In genomic region chr9:4225291-4226119, GRCh38 we compare ENCODE assay signal across 8 cellular contexts.
DNase-seq lines count a peak whose midpoint lies in the region; ATAC-seq and TF ChIP-seq lines count a peak whose summit lies in the region.
"Had no signal": no experiment of that assay in that cellular context is flagged by ENCODE, and none has a peak within 500 bp of the region (broad histone marks: within the 10 kb centered on the region; RNA-seq: fewer than 3 reads in every experiment).

No MANE protein-coding gene starts in this region.

- H3K79me2 ChIP-seq in Karpas-422 (ENCODE audit: low read length) (no peaks in the 10 kb centered on the region), neural progenitor cell (ENCODE audit: low read depth) (peaks cover 92% of the 10 kb centered on the region)

- no peak overlapping the region for H3K27ac Mint-ChIP-seq in neural progenitor cell

- H3K27me3 ChIP-seq in Karpas-422 (ENCODE audit: low read length) (no peaks in the 10 kb centered on the region), neural progenitor cell (no peaks in the 10 kb centered on the region)

- peaks cover 5% of the 10 kb centered on the region for H3K27me3 Mint-ChIP-seq in neural progenitor cell (ENCODE audit: insufficient read depth, low read depth)

- H3K9me3 Mint-ChIP-seq in neural progenitor cell = peaks cover 3% of the 10 kb centered on the region

- H3K4me2 ChIP-seq in Karpas-422 (ENCODE audit: low read depth, low read length, poor library complexity, severe bottlenecking) (no peak overlapping the region), neural progenitor cell (no peak overlapping the region)

- H3K27ac ChIP-seq in Karpas-422 (ENCODE audit: low read length) (no peak overlapping the region), neural progenitor cell (no peak overlapping the region)

- peaks cover 17% of the 10 kb centered on the region for H3K4me1 Mint-ChIP-seq in neural progenitor cell

- H3K9ac ChIP-seq in Karpas-422 (ENCODE audit: low read length) = no peak overlapping the region
- H3K9ac ChIP-seq in neural progenitor cell = no peak overlapping the region

- H3K9me2 ChIP-seq in Karpas-422 (replicated peaks; ENCODE audit: insufficient read depth, low read length) = no peaks in the 10 kb centered on the region

- H3K4me3 ChIP-seq in Karpas-422 (ENCODE audit: low read length) (no peak overlapping the region), astrocyte of the cerebellum (ENCODE audit: low read depth, low read length) (no peak overlapping the region), neural progenitor cell (no peak overlapping the region)

- H3K9me3 ChIP-seq in Karpas-422 (ENCODE audit: low read length) (no peaks in the 10 kb centered on the region), neural progenitor cell (ENCODE audit: low read depth) (no peaks in the 10 kb centered on the region)

- no peak overlapping the region for H3K4me3 Mint-ChIP-seq in neural progenitor cell

- in situ Hi-C loops in astrocyte of the cerebellum (cut with HindIII; ENCODE audit: low sequenced_read_pairs) = no loop called here

- DNase-seq in GM03348 (ENCODE audit: low spot score) (peak; percentile 53), Karpas-422 (peak; percentile 57), astrocyte of the cerebellum (ENCODE audit: low read depth) (peak; percentile 87), neural progenitor cell (ENCODE audit: low spot score) (no peak), middle frontal gyrus (ENCODE audit: extremely low spot score, low spot score) (no peak)
- DNase-seq: hypothalamus had no signal

- H3K4me1 ChIP-seq in Karpas-422 (ENCODE audit: low read length) = peaks cover 7% of the 10 kb centered on the region
- H3K4me1 ChIP-seq in neural progenitor cell = peaks cover 41% of the 10 kb centered on the region

- no peak overlapping the region for H2AFZ ChIP-seq in Karpas-422 (ENCODE audit: low read length)
- no peak overlapping the region for H2AFZ ChIP-seq in neural progenitor cell (replicated peaks)

- no peaks in the 10 kb centered on the region for H4K20me1 ChIP-seq in Karpas-422 (ENCODE audit: insufficient read depth, low read depth, low read length)
- no peaks in the 10 kb centered on the region for H4K20me1 ChIP-seq in neural progenitor cell (ENCODE audit: low read depth)

- H3K36me3 ChIP-seq in Karpas-422 (ENCODE audit: insufficient read depth, low read length) (no peaks in the 10 kb centered on the region), neural progenitor cell (no peaks in the 10 kb centered on the region)

- H3F3A ChIP-seq in neural progenitor cell (ENCODE audit: low read depth) = peaks cover 15% of the 10 kb centered on the region

- TF ChIP-seq CTCF in astrocyte of the cerebellum (IDR thresholded peaks at IDR 0.05; ENCODE audit: low read depth, low read length, missing control alignments) (peak; percentile 21), neural progenitor cell (IDR thresholded peaks at IDR 0.05) (peak; percentile 13)

- ATAC-seq in GM19455 (IDR thresholded peaks at IDR 0.05; ENCODE audit: unreplicated experiment) (no peak), HG02623 (IDR thresholded peaks at IDR 0.05; ENCODE audit: unreplicated experiment) (no peak)

- peaks cover 45% of the 10 kb centered on the region for H3K36me3 Mint-ChIP-seq in neural progenitor cell

Comparison
In these comparisons a context has a peak if more than half of its experiments do, and no peak if none do; other contexts are left out.
1. DNase-seq: peak in GM03348 (single experiment), Karpas-422 (single experiment) and astrocyte of the cerebellum (single experiment); none in neural progenitor cell (single experiment) and middle frontal gyrus (single experiment).